Comparison of ENCODE assay signal across 8 cellular contexts in genomic region chr6:149316740-149317655, GRCh38. TPM values are rescaled to one million over a fixed set of nuclear protein-coding genes. Genes with fewer than 3 reads are reported as not detected.
A peak's percentile ranks its signal among the peaks of the same experiment; 100 is the strongest.
DNase-seq lines count a peak whose midpoint lies in the region; ATAC-seq, FAIRE-seq and TF ChIP-seq lines count a peak whose summit lies in the region.

No MANE protein-coding gene starts in this region.

- H3K27me3 ChIP-seq in right atrium auricular region: no peaks in the 10 kb centered on the region

- no peak for TF ChIP-seq CTCF in right atrium auricular region (IDR thresholded peaks at IDR 0.05)

- peak; percentile 64 for TF ChIP-seq POLR2A in GM12892 (IDR thresholded peaks at IDR 0.05; ENCODE audit: low read depth, low read length)

- no peaks in the 10 kb centered on the region for H3K9me3 ChIP-seq in right atrium auricular region

- H3K36me3 ChIP-seq in right atrium auricular region: no peaks in the 10 kb centered on the region

- peaks cover 0 to 24% of the 10 kb centered on the region in 2 donors for H3K4me1 ChIP-seq in right atrium auricular region

- DNase-seq in GM12892 (ENCODE audit: insufficient read length) (peak; percentile 56), NCI-H1417 treated with DMSO at 0.1 percent for 48 hours (lab: John Stamatoyannopoulos, UW) (peak; percentile 79), T-helper 1 cell (peak; percentile 82 to 96 (median 86)), amniotic stem cell (lab: John Stamatoyannopoulos, UW) (peak; percentile 78), right atrium auricular region (ENCODE audit: low spot score) (peak; percentile 88), pulmonary artery endothelial cell (ENCODE audit: low read depth, low spot score) (peak; percentile 63), urothelium cell line (ENCODE audit: low spot score) (peak; percentile 90)

- H3K27ac ChIP-seq in right atrium auricular region: peak overlapping the region; percentile 98 to 99

- peak; percentile 95 for FAIRE-seq in GM12892 (lab: Jason Lieb, UNC)
- peak; percentile 63 for FAIRE-seq in urothelium cell line (lab: Jason Lieb, UNC)

- peak overlapping the region; percentile 97 to 98 for H3K4me3 ChIP-seq in right atrium auricular region

- peak; percentile 75 for ATAC-seq in HG02763 (IDR thresholded peaks at IDR 0.05; ENCODE audit: unreplicated experiment)

RNA-seq across cellular contexts. Expression of gene TAB2, which starts 0.5 kb away (rescaled TPM):
- polyA plus RNA-seq in GM12892 (2012; ENCODE audit: missing spikeins): 29.0 TPM
- total RNA-seq in right atrium auricular region: 10 to 100 TPM; 51.8 to 58.5 TPM
- 17.7 and 21.4 TPM in 2 replicates for total RNA-seq in pulmonary artery endothelial cell

Comparison
In these comparisons a context has a peak if more than half of its experiments do, and no peak if none do; other contexts are left out.
1. Peak in every context shown above with its lines: DNase-seq, ATAC-seq, H3K4me3 ChIP-seq and H3K27ac ChIP-seq.